ENCODE assay signal across 8 cellular contexts in genomic region chr15:84588053-84588874, GRCh38. TPM values are rescaled to one million over a fixed set of nuclear protein-coding genes. Genes with fewer than 3 reads are reported as not detected.
DNase-seq lines count a peak whose midpoint lies in the region; ATAC-seq, FAIRE-seq and TF ChIP-seq lines count a peak whose summit lies in the region.

No MANE protein-coding gene starts in this region.

- H3K9ac ChIP-seq in endodermal cell (ENCODE audit: extremely low read depth, low read length, poor library complexity, severe bottlenecking) = no peak overlapping the region

- peaks cover 5% of the 10 kb centered on the region for H3K4me1 Mint-ChIP-seq in endodermal cell

- H3K27me3 Mint-ChIP-seq in endodermal cell (ENCODE audit: insufficient read depth) = peaks cover 19% of the 10 kb centered on the region

- DNase-seq in COLO829 (ENCODE audit: low spot score) = peak; percentile 94
- DNase-seq in HTR-8/SVneo (ENCODE audit: insufficient read length, low spot score) = peak; percentile 87
- peak; percentile 85 for DNase-seq in NOMO-1 treated with DMSO at 0.1 percent for 48 hours (lab: John Stamatoyannopoulos, UW; ENCODE audit: unreplicated experiment)
- DNase-seq in activated CD8-positive, alpha-beta memory T cell treated with anti-CD3 and anti-CD28 coated beads for 4 hours (ENCODE audit: low read depth in 2 of 2) = peak; percentile 69 to 70
- DNase-seq in endodermal cell = peak; percentile 97
- DNase-seq in mucosa of descending colon = peak; percentile 88 to 90 (median 89)
- DNase-seq in stimulated activated CD8-positive, alpha-beta memory T cell treated with anti-CD3 and anti-CD28 coated beads, Interleukin-4, amount 100 ng/mL, for 1 hour (ENCODE audit: low read depth in 2 of 2, low spot score in 1 of 2) = peak; percentile 59 to 69

- no peaks in the 10 kb centered on the region for H3K9me3 ChIP-seq in endodermal cell (ENCODE audit: control insufficient read depth, low read length)
- H3K9me3 ChIP-seq in mucosa of descending colon = no peaks in the 10 kb centered on the region

- ATAC-seq in GM21423 (IDR thresholded peaks at IDR 0.05; ENCODE audit: unreplicated experiment) (peak; percentile 98), mucosa of descending colon (peak; percentile 100)

- H3K36me3 ChIP-seq in endodermal cell (ENCODE audit: control insufficient read depth, insufficient read depth, low read length) = no peaks in the 10 kb centered on the region
- H3K36me3 ChIP-seq in mucosa of descending colon (ENCODE audit: low read depth) = no peaks in the 10 kb centered on the region

- intact Hi-C loops in mucosa of descending colon (cut with DNase I, micrococcal nuclease) = no loop called here

- no peak for FAIRE-seq in HTR-8/SVneo (lab: Jason Lieb, UNC)

- no peaks in the 10 kb centered on the region for H3K36me3 Mint-ChIP-seq in endodermal cell (ENCODE audit: low read depth)

- peaks cover under 1% of the 10 kb centered on the region for H3K9me3 Mint-ChIP-seq in endodermal cell

- peak; percentile 92 for TF ChIP-seq CTCF in endodermal cell (conservative IDR thresholded peaks at IDR 0.05)
- TF ChIP-seq CTCF in mucosa of descending colon (IDR thresholded peaks at IDR 0.05) = peak; percentile 94

- peak overlapping the region; percentile 29 for H3K4me3 Mint-ChIP-seq in endodermal cell

- H3K4me1 ChIP-seq in endodermal cell (ENCODE audit: control insufficient read depth, insufficient read depth, low read length) (no peaks in the 10 kb centered on the region), mucosa of descending colon (ENCODE audit: low read depth) (no peaks in the 10 kb centered on the region)

- no peak overlapping the region for H3K27ac ChIP-seq in endodermal cell (ENCODE audit: low read depth, low read length)

- WGBS in endodermal cell (ENCODE audit: insufficient coverage in 1 of 2, insufficient read length in 1 of 2), 2 experiments = 37 to 50% methylated on average over 11 to 26 of the region's 26 CpGs

- peaks cover 5% of the 10 kb centered on the region for H3K27me3 ChIP-seq in endodermal cell (ENCODE audit: control insufficient read depth, insufficient read depth, low read length, poor library complexity, severe bottlenecking)

- H3K4me3 ChIP-seq in endodermal cell (ENCODE audit: low read length) = no peak overlapping the region
- H3K4me3 ChIP-seq in mucosa of descending colon = no peak overlapping the region

- H3K27ac Mint-ChIP-seq in endodermal cell = no peak overlapping the region

RNA-seq across cellular contexts. Expression of gene ZSCAN2, which starts 12.5 kb away (rescaled TPM):
- 10 to 100 TPM; 23.6 to 31.3 TPM for total RNA-seq in endodermal cell
- 18.8 TPM for polyA plus RNA-seq in endodermal cell (2013, experiment 1 of 2)
- 18.4 TPM for polyA plus RNA-seq in endodermal cell (2013, experiment 2 of 2)
- total RNA-seq in mucosa of descending colon = 1 to 10 TPM; 8.6 to 9.4 (median 9.4) TPM
